In the genomic region with DNA sequence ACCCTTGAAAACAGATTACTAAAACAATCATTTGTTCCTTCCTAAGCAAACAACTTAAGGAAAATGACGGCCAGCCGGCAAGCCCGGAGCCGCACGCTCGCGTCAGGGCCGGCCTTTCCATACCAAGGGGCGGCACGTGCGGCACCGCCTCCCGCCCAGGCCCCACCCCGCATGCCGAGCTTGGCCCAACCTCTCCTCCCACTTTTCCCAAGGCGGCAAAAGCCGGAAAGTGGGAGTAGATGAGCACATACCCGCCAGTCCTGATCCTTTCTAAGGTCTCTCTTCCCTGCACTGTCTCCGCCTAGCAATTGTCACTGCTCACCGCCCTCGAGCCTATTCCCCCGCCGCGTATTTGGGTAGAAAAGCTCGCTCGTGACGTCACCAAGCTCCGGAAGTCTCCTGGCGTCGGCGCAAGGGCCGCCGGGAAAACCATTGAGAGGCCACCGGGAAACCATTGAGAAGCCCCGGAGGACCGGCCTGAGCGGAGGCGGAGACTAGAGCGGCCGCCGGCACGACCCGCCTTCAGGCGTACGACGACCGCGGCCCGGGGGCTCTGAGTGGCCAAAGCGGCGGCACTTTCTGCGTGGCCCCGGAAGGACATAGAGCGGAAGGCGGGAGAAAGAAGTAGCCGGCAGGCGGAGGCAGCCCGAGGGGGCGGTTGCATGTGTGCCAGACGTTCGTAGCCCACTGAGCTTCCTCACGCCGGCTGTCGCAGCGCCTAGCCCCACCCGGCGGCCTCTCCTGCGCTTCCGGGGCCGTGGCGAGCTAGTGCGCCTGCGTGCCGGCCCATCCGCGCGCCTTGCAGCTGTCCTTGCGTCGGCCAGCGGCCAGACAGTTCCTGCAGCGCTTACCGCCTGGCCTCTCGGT, we compare ENCODE assay signal across 8 cellular contexts. TPM values are rescaled to one million over a fixed set of nuclear protein-coding genes. Genes with fewer than 3 reads are reported as not detected.
DNase-seq lines count a peak whose midpoint lies in the region; ATAC-seq and TF ChIP-seq lines count a peak whose summit lies in the region.

A gene with protein sequence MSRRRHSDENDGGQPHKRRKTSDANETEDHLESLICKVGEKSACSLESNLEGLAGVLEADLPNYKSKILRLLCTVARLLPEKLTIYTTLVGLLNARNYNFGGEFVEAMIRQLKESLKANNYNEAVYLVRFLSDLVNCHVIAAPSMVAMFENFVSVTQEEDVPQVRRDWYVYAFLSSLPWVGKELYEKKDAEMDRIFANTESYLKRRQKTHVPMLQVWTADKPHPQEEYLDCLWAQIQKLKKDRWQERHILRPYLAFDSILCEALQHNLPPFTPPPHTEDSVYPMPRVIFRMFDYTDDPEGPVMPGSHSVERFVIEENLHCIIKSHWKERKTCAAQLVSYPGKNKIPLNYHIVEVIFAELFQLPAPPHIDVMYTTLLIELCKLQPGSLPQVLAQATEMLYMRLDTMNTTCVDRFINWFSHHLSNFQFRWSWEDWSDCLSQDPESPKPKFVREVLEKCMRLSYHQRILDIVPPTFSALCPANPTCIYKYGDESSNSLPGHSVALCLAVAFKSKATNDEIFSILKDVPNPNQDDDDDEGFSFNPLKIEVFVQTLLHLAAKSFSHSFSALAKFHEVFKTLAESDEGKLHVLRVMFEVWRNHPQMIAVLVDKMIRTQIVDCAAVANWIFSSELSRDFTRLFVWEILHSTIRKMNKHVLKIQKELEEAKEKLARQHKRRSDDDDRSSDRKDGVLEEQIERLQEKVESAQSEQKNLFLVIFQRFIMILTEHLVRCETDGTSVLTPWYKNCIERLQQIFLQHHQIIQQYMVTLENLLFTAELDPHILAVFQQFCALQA (plus strand): TSS at position 830 of the 867 bp plus-strand sequence. CDS start 61 bp downstream, outside the sequence.
A gene (minus strand): TSS at position 377 of the 867 bp plus-strand sequence. CDS start 5,806 bp downstream, outside the sequence.

- H3K27me3 Mint-ChIP-seq in memory B cell = no peaks in the 10 kb centered on the region

- H3K4me3 ChIP-seq in effector memory CD4-positive, alpha-beta T cell (ENCODE audit: insufficient read depth, low read depth, low read length, poor library complexity, severe bottlenecking) = peak within 1 kb of the TSS; percentile 89

- H3K4me3 Mint-ChIP-seq in memory B cell = peak within 1 kb of the TSS; percentile 99

- no peaks in the 10 kb centered on the region for H3K27me3 ChIP-seq in effector memory CD4-positive, alpha-beta T cell (replicated peaks; ENCODE audit: control insufficient read depth, insufficient read depth, low read length, poor library complexity, severe bottlenecking)

- POLR2A ChIA-PET in activated CD8-positive, alpha-beta memory T cell treated with anti-CD3 and anti-CD28 coated beads for 36 hours (lab: Charles Lee) = interaction anchor here (0.6 to 1.5 kb wide), 9 partner anchors 12 to 804 kb away, joined by 3 to 7 read pairs (median 4); a partner anchor contains a TSS

- H3K36me3 ChIP-seq in effector memory CD4-positive, alpha-beta T cell (ENCODE audit: control insufficient read depth, insufficient read depth, low read length) = peaks cover 2% of the 10 kb centered on the region

- H3K4me1 ChIP-seq in effector memory CD4-positive, alpha-beta T cell (ENCODE audit: control insufficient read depth, insufficient read depth, low read length, poor library complexity, severe bottlenecking) = peaks cover 16% of the 10 kb centered on the region

- peaks cover 39% of the 10 kb centered on the region for H3K4me1 Mint-ChIP-seq in memory B cell

- H3K9me3 ChIP-seq in effector memory CD4-positive, alpha-beta T cell (ENCODE audit: control insufficient read depth, low read length) = no peaks in the 10 kb centered on the region

- CTCF ChIA-PET in activated CD8-positive, alpha-beta memory T cell treated with anti-CD3 and anti-CD28 coated beads for 36 hours (lab: Charles Lee) = interaction anchor here (0.6 to 1.8 kb wide), 4 partner anchors 14 to 289 kb away, joined by 3 to 7 read pairs (median 3); a partner anchor contains a TSS

- no peaks in the 10 kb centered on the region for H3K9me3 Mint-ChIP-seq in memory B cell

- DNase-seq in CMK (ENCODE audit: low read depth) (peak; percentile 93), GM20000 (ENCODE audit: low spot score) (peak; percentile 94), HT-29 (ENCODE audit: low spot score) (peak; percentile 99), NOMO-1 (lab: John Stamatoyannopoulos, UW; ENCODE audit: unreplicated experiment in 2 of 2) (peak; percentile 97 to 99), memory B cell (ENCODE audit: low spot score in 2 of 2) (peak; percentile 94 to 95)
- peak; percentile 89 to 92 (median 91) for DNase-seq in effector memory CD4-positive, alpha-beta T cell
- DNase-seq in stimulated activated CD8-positive, alpha-beta memory T cell treated with anti-CD3 and anti-CD28 coated beads, Interleukin-12 subunit alpha, Interleukin-12 subunit beta, amount 100 ng/mL, for 24 hours (ENCODE audit: extremely low read depth) = peak; percentile 91

- H3K27ac ChIP-seq in effector memory CD4-positive, alpha-beta T cell (ENCODE audit: insufficient read depth, low read length, poor library complexity, severe bottlenecking) = peak within 1 kb of the TSS; percentile 94

- peak; percentile 87 for ATAC-seq in memory B cell (ENCODE audit: low read depth)

- peaks cover 2% of the 10 kb centered on the region for H3K36me3 Mint-ChIP-seq in memory B cell

- peak within 1 kb of the TSS; percentile 99 for H3K27ac Mint-ChIP-seq in memory B cell

- TF ChIP-seq CTCF in GM20000 (IDR thresholded peaks at IDR 0.05; ENCODE audit: extremely low read depth, missing control alignments) = no peak

RNA-seq across cellular contexts. Expression of the first gene that starts in this region (rescaled TPM):
- 25.9 and 27.9 TPM in 2 replicates for total RNA-seq in HT-29 (2014; rRNA removed; shearing (Covaris generic))
- total RNA-seq in activated CD8-positive, alpha-beta memory T cell treated with anti-CD3 and anti-CD28 coated beads for 36 hours = 10 to 100 TPM; 51.2 to 58.2 TPM

RNA-seq across cellular contexts. Expression of the second gene that starts in this region (rescaled TPM):
- total RNA-seq in HT-29 (2014; rRNA removed; shearing (Covaris generic)) = 10.0 and 10.6 TPM in 2 replicates
- total RNA-seq in activated CD8-positive, alpha-beta memory T cell treated with anti-CD3 and anti-CD28 coated beads for 36 hours = 10 to 100 TPM; 14.5 to 16.3 TPM

Comparison
In these comparisons a context has a peak if more than half of its experiments do, and no peak if none do; other contexts are left out.
1. Peak in every context shown above with its lines: DNase-seq, ATAC-seq, H3K4me3 ChIP-seq and H3K27ac ChIP-seq.